ENCODE assay signal across 8 cellular contexts in the genomic region with DNA sequence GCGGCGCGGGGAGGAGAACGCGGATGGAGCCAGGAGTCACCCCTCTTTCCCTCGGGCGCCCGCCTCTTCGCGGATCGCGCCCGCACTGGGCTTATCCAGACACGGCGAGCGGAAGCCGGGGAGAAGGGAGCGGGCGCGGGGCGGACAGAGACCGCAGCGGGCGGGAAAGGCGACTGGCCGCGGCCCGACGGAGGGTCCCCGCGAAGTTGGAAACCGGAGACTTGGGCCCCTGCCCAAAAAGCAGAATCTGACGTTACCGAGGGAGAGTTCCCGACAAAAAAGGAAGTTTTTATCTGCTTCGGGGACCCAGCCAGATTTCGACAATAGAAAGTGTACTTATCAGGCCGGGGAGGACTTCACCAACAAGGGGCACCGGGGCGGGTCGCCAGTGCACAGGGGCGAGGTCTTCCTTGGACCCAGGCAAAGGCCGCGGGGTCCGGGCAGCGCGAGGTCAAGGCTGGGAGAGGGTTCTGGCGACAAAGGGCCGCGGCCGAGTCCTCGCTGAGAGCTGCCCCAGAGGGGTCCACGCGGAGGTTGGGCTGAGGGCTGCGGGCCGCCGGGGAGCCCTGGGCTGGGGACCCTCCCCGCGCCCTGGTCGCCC. TPM values are rescaled to one million over a fixed set of nuclear protein-coding genes. Genes with fewer than 3 reads are reported as not detected.
DNase-seq lines count a peak whose midpoint lies in the region; ATAC-seq, FAIRE-seq and TF ChIP-seq lines count a peak whose summit lies in the region.

No MANE protein-coding gene starts in this region.

- H3F3A ChIP-seq in DOHH2 (ENCODE audit: control insufficient read depth, insufficient read depth) (no peaks in the 10 kb centered on the region), neural cell (ENCODE audit: insufficient read depth, low read length, poor library complexity, severe bottlenecking) (no peaks in the 10 kb centered on the region)

- H3K79me2 ChIP-seq in DOHH2 (ENCODE audit: control insufficient read depth, low read length) (no peaks in the 10 kb centered on the region), neural cell (replicated peaks; ENCODE audit: insufficient read depth, low read length) (no peaks in the 10 kb centered on the region)

- no peak overlapping the region for H2AFZ ChIP-seq in neural cell (ENCODE audit: low read depth, low read length)

- H3K36me3 ChIP-seq in DOHH2 (ENCODE audit: control insufficient read depth, low read length) (no peaks in the 10 kb centered on the region), esophagus (ENCODE audit: control insufficient read depth in 2 of 2, insufficient read depth in 2 of 2, low read length in 1 of 2) (no peaks in the 10 kb centered on the region), neural cell (ENCODE audit: insufficient read depth, low read length) (no peaks in the 10 kb centered on the region)

- no peak for TF ChIP-seq RAD21 in neural cell (conservative IDR thresholded peaks at IDR 0.05)

- H3K9me2 ChIP-seq in DOHH2 (replicated peaks; ENCODE audit: control insufficient read depth, low read length) (no peaks in the 10 kb centered on the region), neural cell (ENCODE audit: insufficient read depth, low read length) (no peaks in the 10 kb centered on the region)

- no peak for TF ChIP-seq CTCF in DOHH2 (IDR thresholded peaks at IDR 0.05; ENCODE audit: low read depth, low read length, poor library complexity, severe bottlenecking)
- TF ChIP-seq CTCF in neural cell (IDR thresholded peaks at IDR 0.05; ENCODE audit: poor library complexity, severe bottlenecking), result no peak

- H3K27me3 ChIP-seq in DOHH2 (ENCODE audit: control insufficient read depth, low read length), result peaks cover 69% of the 10 kb centered on the region
- H3K27me3 ChIP-seq in esophagus (ENCODE audit: control insufficient read depth in 1 of 2, insufficient read depth in 2 of 2, low read length in 2 of 2), result no peaks in the 10 kb centered on the region
- H3K27me3 ChIP-seq in neural cell (ENCODE audit: insufficient read depth, low read depth, low read length), result peaks cover 51% of the 10 kb centered on the region

- WGBS in esophagus, 2 donors, result 0 to 1% methylated on average over 50 to 60 of the region's 60 CpGs

- H4K20me1 ChIP-seq in DOHH2 (ENCODE audit: control insufficient read depth, insufficient read depth, low read depth, low read length) (no peaks in the 10 kb centered on the region), neural cell (ENCODE audit: insufficient read depth) (no peaks in the 10 kb centered on the region)

- H3K9me3 ChIP-seq in DOHH2 (ENCODE audit: control insufficient read depth, insufficient read depth, low read length) (no peaks in the 10 kb centered on the region), esophagus (ENCODE audit: control insufficient read depth in 2 of 2, insufficient read depth in 1 of 2, low read depth in 1 of 2, low read length in 1 of 2) (no peaks in the 10 kb centered on the region), neural cell (ENCODE audit: low read length) (no peaks in the 10 kb centered on the region)

- no peak for TF ChIP-seq EP300 in neural cell (conservative IDR thresholded peaks at IDR 0.05; ENCODE audit: poor library complexity, severe bottlenecking)

- no peak for FAIRE-seq in HTR-8/SVneo (lab: Jason Lieb, UNC)

- DNase-seq in RPMI8226 (peak; percentile 32), HTR-8/SVneo (ENCODE audit: insufficient read length, low spot score) (no peak)

- H3K4me1 ChIP-seq in DOHH2 (ENCODE audit: control insufficient read depth, low read length) (peaks cover 6% of the 10 kb centered on the region; the same call in 1 of the 2 replicates), esophagus (ENCODE audit: control insufficient read depth in 2 of 2, insufficient read depth in 2 of 2, low read length in 1 of 2) (peaks cover 2 to 17% of the 10 kb centered on the region in 2 donors)

- H3K4me2 ChIP-seq in DOHH2 (ENCODE audit: low read length) (peak overlapping the region; percentile 24; the same call in 1 of the 2 replicates), neural cell (ENCODE audit: low read length) (no peak overlapping the region)

- no peak overlapping the region for H3K9ac ChIP-seq in neural cell (ENCODE audit: low read length)

- ATAC-seq in HG03442 (IDR thresholded peaks at IDR 0.05; ENCODE audit: unreplicated experiment) (no peak), GM19395 (IDR thresholded peaks at IDR 0.05; ENCODE audit: unreplicated experiment) (no peak), HG02970 (IDR thresholded peaks at IDR 0.05; ENCODE audit: low FRiP score, unreplicated experiment) (no peak)

- no peak overlapping the region for H3K4me3 ChIP-seq in DOHH2 (ENCODE audit: low read length)
- peak overlapping the region; percentile 65 to 75 for H3K4me3 ChIP-seq in esophagus (ENCODE audit: low read depth in 1 of 2, low read length in 2 of 2)
- peak overlapping the region; percentile 54 for H3K4me3 ChIP-seq in neural cell (ENCODE audit: low read length)

- H3K27ac ChIP-seq in DOHH2 (ENCODE audit: low read depth, low read length) (no peak overlapping the region), esophagus (ENCODE audit: low read depth in 2 of 2, low read length in 1 of 2) (peak overlapping the region; percentile 90 to 92), neural cell (ENCODE audit: low read length) (no peak overlapping the region)

TF ChIP-seq in neural cell, 6 proteins besides CTCF, POLR2A, EP300 and RAD21:
- TF ChIP-seq SMC3 (conservative IDR thresholded peaks at IDR 0.05; ENCODE audit: poor library complexity), result no peak
- no peak for TF ChIP-seq TAF1 (IDR thresholded peaks at IDR 0.05; ENCODE audit: low read depth)
- no peak for TF ChIP-seq EZH2 (IDR thresholded peaks at IDR 0.05; ENCODE audit: borderline replicate concordance, insufficient read depth, low read length, poor library complexity, severe bottlenecking)
- TF ChIP-seq, protein P1, sequence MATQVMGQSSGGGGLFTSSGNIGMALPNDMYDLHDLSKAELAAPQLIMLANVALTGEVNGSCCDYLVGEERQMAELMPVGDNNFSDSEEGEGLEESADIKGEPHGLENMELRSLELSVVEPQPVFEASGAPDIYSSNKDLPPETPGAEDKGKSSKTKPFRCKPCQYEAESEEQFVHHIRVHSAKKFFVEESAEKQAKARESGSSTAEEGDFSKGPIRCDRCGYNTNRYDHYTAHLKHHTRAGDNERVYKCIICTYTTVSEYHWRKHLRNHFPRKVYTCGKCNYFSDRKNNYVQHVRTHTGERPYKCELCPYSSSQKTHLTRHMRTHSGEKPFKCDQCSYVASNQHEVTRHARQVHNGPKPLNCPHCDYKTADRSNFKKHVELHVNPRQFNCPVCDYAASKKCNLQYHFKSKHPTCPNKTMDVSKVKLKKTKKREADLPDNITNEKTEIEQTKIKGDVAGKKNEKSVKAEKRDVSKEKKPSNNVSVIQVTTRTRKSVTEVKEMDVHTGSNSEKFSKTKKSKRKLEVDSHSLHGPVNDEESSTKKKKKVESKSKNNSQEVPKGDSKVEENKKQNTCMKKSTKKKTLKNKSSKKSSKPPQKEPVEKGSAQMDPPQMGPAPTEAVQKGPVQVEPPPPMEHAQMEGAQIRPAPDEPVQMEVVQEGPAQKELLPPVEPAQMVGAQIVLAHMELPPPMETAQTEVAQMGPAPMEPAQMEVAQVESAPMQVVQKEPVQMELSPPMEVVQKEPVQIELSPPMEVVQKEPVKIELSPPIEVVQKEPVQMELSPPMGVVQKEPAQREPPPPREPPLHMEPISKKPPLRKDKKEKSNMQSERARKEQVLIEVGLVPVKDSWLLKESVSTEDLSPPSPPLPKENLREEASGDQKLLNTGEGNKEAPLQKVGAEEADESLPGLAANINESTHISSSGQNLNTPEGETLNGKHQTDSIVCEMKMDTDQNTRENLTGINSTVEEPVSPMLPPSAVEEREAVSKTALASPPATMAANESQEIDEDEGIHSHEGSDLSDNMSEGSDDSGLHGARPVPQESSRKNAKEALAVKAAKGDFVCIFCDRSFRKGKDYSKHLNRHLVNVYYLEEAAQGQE (IDR thresholded peaks at IDR 0.05; ENCODE audit: borderline replicate concordance), result no peak
- TF ChIP-seq MXI1 (conservative IDR thresholded peaks at IDR 0.05; ENCODE audit: poor library complexity, severe bottlenecking), result no peak
- no peak for TF ChIP-seq POLR2AphosphoS5 (IDR thresholded peaks at IDR 0.05)

RNA-seq across cellular contexts. Expression of a gene that starts 0.5 kb away (rescaled TPM):
- polyA plus RNA-seq in esophagus (10 to 100 TPM; 17.5 to 20.2 TPM), neural cell (not detected in 2 replicates)
- not detected in 2 replicates for polyA minus RNA-seq in neural cell

RNA-seq across cellular contexts. Expression of a gene that starts 45.3 kb away (rescaled TPM):
- polyA plus RNA-seq in esophagus, result 1 to 10 TPM; 1.2 to 3.0 TPM
- 13.2 and 22.5 TPM in 2 replicates for polyA plus RNA-seq in neural cell
- 3.4 and 4.5 TPM in 2 replicates for polyA minus RNA-seq in neural cell

RNA-seq across cellular contexts. Expression of a gene that starts 47.6 kb away (rescaled TPM):
- polyA plus RNA-seq in esophagus (1 to 10 TPM; 3.1 to 3.7 TPM), neural cell (9.6 and 12.9 TPM in 2 replicates)
- polyA minus RNA-seq in neural cell, result 8.0 and 13.4 TPM in 2 replicates

RNA-seq across cellular contexts. Expression of a gene that starts 58.4 kb away (rescaled TPM):
- polyA plus RNA-seq in esophagus, result 10 to 100 TPM; 20.1 to 40.1 TPM
- not detected in 2 replicates for polyA plus RNA-seq in neural cell
- not detected in 2 replicates for polyA minus RNA-seq in neural cell

Comparison
In these comparisons a context has a peak if more than half of its experiments do, and no peak if none do; other contexts are left out.
1. H3K27ac ChIP-seq: peak in esophagus (2 of 2); none in DOHH2 (single experiment) and neural cell (single experiment).
2. RNA of a gene that starts 0.5 kb away (polyA plus RNA-seq): 17.5 to 20.2 TPM in esophagus; not detected in neural cell; every median in the first group is over 10 times any median in the second.